1 cellular context compared by ENCODE assay signal in the genomic region with DNA sequence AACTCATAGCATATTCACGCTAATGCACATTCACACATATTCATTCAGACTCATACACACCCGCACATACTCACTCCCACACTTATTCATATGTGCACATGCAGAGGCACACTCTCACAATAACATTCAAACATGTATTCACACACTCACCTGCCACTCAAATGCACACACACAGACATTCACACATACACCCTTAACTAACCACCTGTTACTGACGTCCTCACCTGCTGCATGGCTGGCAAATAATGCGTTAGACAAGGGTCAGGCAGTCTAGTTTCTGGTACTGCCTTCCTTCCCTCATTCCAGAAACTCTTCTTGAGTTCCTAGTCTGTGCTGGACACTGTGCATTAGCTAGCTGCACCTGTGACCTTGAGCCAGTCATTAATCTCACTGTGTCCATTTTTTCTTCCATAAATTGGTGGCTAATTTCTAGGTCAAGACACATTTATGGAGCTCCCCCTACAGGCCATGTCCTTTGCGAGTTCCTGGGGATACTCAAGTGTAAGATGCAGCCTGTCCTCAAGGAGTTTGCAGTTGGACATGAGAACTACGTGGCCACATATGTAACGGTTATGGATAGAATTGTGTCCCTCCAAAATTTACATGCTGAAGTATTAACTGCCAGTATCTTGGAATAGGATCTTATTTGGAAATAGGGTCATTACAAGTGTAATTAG.
TF ChIP-seq lines count a peak whose summit lies in the region.

No MANE protein-coding gene starts in this region.

TF ChIP-seq in Ishikawa, 13 proteins besides CTCF, POLR2A, EP300 and RAD21:
- no peak for TF ChIP-seq ZBTB7A (IDR thresholded peaks at IDR 0.05; ENCODE audit: low read depth)
